In genomic region chr17:11757796-11758195, GRCh38 we compare ENCODE assay signal across 25 cellular contexts.
"Had no signal": no experiment of that assay in that cellular context is flagged by ENCODE, and none has a peak within 500 bp of the region (broad histone marks: within the 10 kb centered on the region; RNA-seq: fewer than 3 reads in every experiment).

No MANE protein-coding gene starts in this region.

- H3K4me1 Mint-ChIP-seq: naive thymus-derived CD4-positive, alpha-beta T cell; natural killer cell; nephron; neural crest cell; stimulated activated effector memory CD8-positive, alpha-beta T cell treated with anti-CD3 and anti-CD28 coated beads, Interleukin-12 subunit alpha, Interleukin-12 subunit beta, amount 100 ng/mL, for 72 hours; stimulated activated naive B cell treated with anti-CD40 and anti-IgM and Interleukin-4, amounts not matched to agents 10 μg/mL and 1 μg/mL and 100 μg/mL, for 72 hours had no signal

- H3K4me1 ChIP-seq: pancreas, psoas muscle, right lobe of liver, sigmoid colon, stomach, thyroid gland, tibial nerve, upper lobe of left lung had no signal

- H3K9me3 ChIP-seq: pancreas, right lobe of liver, sigmoid colon, thoracic aorta, thyroid gland, tibial nerve, upper lobe of left lung had no signal

- H3K36me3 Mint-ChIP-seq: naive thymus-derived CD4-positive, alpha-beta T cell; natural killer cell; stimulated activated effector memory CD8-positive, alpha-beta T cell treated with anti-CD3 and anti-CD28 coated beads, Interleukin-12 subunit alpha, Interleukin-12 subunit beta, amount 100 ng/mL, for 72 hours; stimulated activated naive B cell treated with anti-CD40 and anti-IgM and Interleukin-4, amounts not matched to agents 10 μg/mL and 1 μg/mL and 100 μg/mL, for 72 hours had no signal

- H3K36me3 ChIP-seq: pancreas, right lobe of liver, sigmoid colon, stomach, thoracic aorta, thyroid gland, tibial nerve, upper lobe of left lung had no signal

- H3K27me3 ChIP-seq: pancreas, right lobe of liver, sigmoid colon, stomach, thyroid gland, tibial nerve, upper lobe of left lung had no signal

- H3K27ac Mint-ChIP-seq: naive thymus-derived CD4-positive, alpha-beta T cell; natural killer cell; nephron; stimulated activated effector memory CD8-positive, alpha-beta T cell treated with anti-CD3 and anti-CD28 coated beads, Interleukin-12 subunit alpha, Interleukin-12 subunit beta, amount 100 ng/mL, for 72 hours; stimulated activated naive B cell treated with anti-CD40 and anti-IgM and Interleukin-4, amounts not matched to agents 10 μg/mL and 1 μg/mL and 100 μg/mL, for 72 hours; stimulated activated naive CD8-positive, alpha-beta T cell treated with anti-CD3 and anti-CD28 coated beads, Interleukin-15, Interleukin-2, amounts not matched to agents 100 ng/mL and 50 ng/mL, for 24 hours had no signal

- H3K4me3 ChIP-seq: pancreas, psoas muscle, right lobe of liver, sigmoid colon, stomach, thoracic aorta, thyroid gland, tibial nerve, upper lobe of left lung had no signal

- H3K4me3 Mint-ChIP-seq: naive thymus-derived CD4-positive, alpha-beta T cell; natural killer cell; nephron; neural crest cell; stimulated activated effector memory CD8-positive, alpha-beta T cell treated with anti-CD3 and anti-CD28 coated beads, Interleukin-12 subunit alpha, Interleukin-12 subunit beta, amount 100 ng/mL, for 72 hours; stimulated activated naive B cell treated with anti-CD40 and anti-IgM and Interleukin-4, amounts not matched to agents 10 μg/mL and 1 μg/mL and 100 μg/mL, for 72 hours; stimulated activated naive CD8-positive, alpha-beta T cell treated with anti-CD3 and anti-CD28 coated beads, Interleukin-15, Interleukin-2, amounts not matched to agents 100 ng/mL and 50 ng/mL, for 24 hours had no signal

- H3K27me3 Mint-ChIP-seq: stimulated activated naive B cell treated with anti-CD40 and anti-IgM and Interleukin-4, amounts not matched to agents 10 μg/mL and 1 μg/mL and 100 μg/mL, for 72 hours; stimulated activated naive CD8-positive, alpha-beta T cell treated with anti-CD3 and anti-CD28 coated beads, Interleukin-15, Interleukin-2, amounts not matched to agents 100 ng/mL and 50 ng/mL, for 24 hours had no signal

- DNase-seq: naive thymus-derived CD4-positive, alpha-beta T cell; natural killer cell; occipital lobe; pancreas; psoas muscle; right cardiac atrium; right lobe of liver; sigmoid colon; small intestine; stimulated activated CD4-positive, alpha-beta T cell treated with anti-CD3 and anti-CD28 coated beads, Interleukin-15, amount 100 ng/mL, for 24 hours; stimulated activated CD4-positive, alpha-beta T cell treated with anti-CD3 and anti-CD28 coated beads, Interleukin-2, amount 100 ng/mL, for 24 hours; stimulated activated CD4-positive, alpha-beta T cell treated with anti-CD3 and anti-CD28 coated beads, Interleukin-2, amount 100 ng/mL, for 48 hours; stimulated activated CD4-positive, alpha-beta T cell treated with anti-CD3 and anti-CD28 coated beads, Interleukin-4, amount 100 ng/mL, for 24 hours; stimulated activated naive B cell treated with anti-CD40 and anti-IgM and Interleukin-4, amounts not matched to agents 10 μg/mL and 1 μg/mL and 100 μg/mL, for 72 hours; stimulated activated naive CD4-positive, alpha-beta T cell treated with Interleukin-2 at 50 U/mL for 16 hours; stomach; thyroid gland; trophoblast cell; upper lobe of left lung had no signal

- H3K27ac ChIP-seq: pancreas, psoas muscle, right lobe of liver, sigmoid colon, stomach, thoracic aorta, thyroid gland, tibial nerve, upper lobe of left lung had no signal

- H3K9me3 Mint-ChIP-seq: neural crest cell had no signal
